In the genomic region with DNA sequence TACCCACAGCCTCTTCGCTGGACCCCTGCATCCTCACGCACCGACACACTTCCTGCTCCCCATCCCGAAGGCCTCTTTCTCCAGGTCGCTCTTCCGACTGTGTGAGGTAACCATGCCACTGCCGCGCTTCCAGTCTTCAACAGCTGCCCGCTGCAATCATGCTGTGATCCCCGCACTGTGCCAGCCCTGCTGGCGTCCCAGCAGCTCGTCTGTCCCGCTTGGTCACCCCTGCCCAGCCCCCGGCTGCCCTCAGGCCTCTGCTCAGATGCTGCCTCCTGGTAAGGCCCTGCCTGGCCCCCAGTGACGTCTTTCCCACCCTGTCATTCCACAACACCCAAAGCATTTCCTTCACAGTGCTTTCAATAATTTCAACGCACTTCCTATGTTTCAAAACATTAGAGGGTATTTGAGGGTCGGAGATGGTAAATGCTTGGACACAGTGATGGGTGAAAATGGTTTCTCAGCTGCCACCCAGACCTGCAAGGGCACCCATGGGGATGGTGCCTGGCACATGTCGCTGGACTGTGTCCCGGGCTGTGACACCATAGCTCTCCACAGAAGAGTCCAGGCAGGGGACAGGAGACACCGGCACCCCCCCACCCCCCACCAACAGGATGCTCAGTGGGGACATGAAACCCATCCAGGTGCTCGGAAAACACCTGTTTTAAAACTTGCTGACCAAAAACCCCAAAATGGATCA, we compare ENCODE assay signal across 1 cellular context.
TF ChIP-seq lines count a peak whose summit lies in the region.

No MANE protein-coding gene starts in this region.

TF ChIP-seq in H1, 55 proteins besides CTCF, POLR2A, EP300 and RAD21 (continued from another document):
- TF ChIP-seq RBBP5 (IDR thresholded peaks at IDR 0.05; ENCODE audit: borderline replicate concordance, low read depth, low read length) (no peak), NANOG (IDR thresholded peaks at IDR 0.05; ENCODE audit: insufficient read depth, low read depth, low read length, poor library complexity, severe bottlenecking) (no peak), GABPA (IDR thresholded peaks at IDR 0.05; ENCODE audit: borderline replicate concordance, insufficient read depth, low read length) (no peak), CBX8 (IDR thresholded peaks at IDR 0.05; ENCODE audit: borderline replicate concordance, low read depth, low read length) (no peak), NRF1 (IDR thresholded peaks at IDR 0.05; ENCODE audit: low read depth, low read length) (no peak), BRCA1 (IDR thresholded peaks at IDR 0.05; ENCODE audit: low read depth, low read length) (no peak), YY1 (IDR thresholded peaks at IDR 0.05; ENCODE audit: low read depth, low read length) (no peak), PHF8 (conservative IDR thresholded peaks at IDR 0.05; ENCODE audit: low read depth, low read length) (no peak), TEAD4 (IDR thresholded peaks at IDR 0.05; ENCODE audit: low read depth, low read length) (no peak), SP2 (IDR thresholded peaks at IDR 0.05; ENCODE audit: low read length) (no peak), HDAC6 (IDR thresholded peaks at IDR 0.05; ENCODE audit: low read depth, low read length) (no peak)
